Comparison of ENCODE assay signal across 13 cellular contexts in genomic region chr6:107264357-107264831, GRCh38.
DNase-seq lines count a peak whose midpoint lies in the region; ATAC-seq, FAIRE-seq and TF ChIP-seq lines count a peak whose summit lies in the region.
"Had no signal": no experiment of that assay in that cellular context is flagged by ENCODE, and none has a peak within 500 bp of the region (broad histone marks: within the 10 kb centered on the region; RNA-seq: fewer than 3 reads in every experiment).

No MANE protein-coding gene starts in this region.

- CTCF ChIA-PET in K562 (lab: Yijun Ruan, JAX; ENCODE audit: low intra/inter-chr PET ratio) = no interaction called here

- no peaks in the 10 kb centered on the region for H3K79me2 ChIP-seq in K562 (ENCODE audit: control insufficient read depth, insufficient read depth, low read length)

- H3K27me3 ChIP-seq in K562 (ENCODE audit: control insufficient read depth in 2 of 2, insufficient read depth in 2 of 2, low read length in 2 of 2) = no peaks in the 10 kb centered on the region
- no peaks in the 10 kb centered on the region for H3K27me3 ChIP-seq in adrenal gland
- H3K27me3 ChIP-seq: esophagus muscularis mucosa had no signal

- H3K27ac ChIP-seq in K562 (ENCODE audit: extremely low read depth, low read depth, low read length) (no peak overlapping the region), adrenal gland (no peak overlapping the region)
- H3K27ac ChIP-seq: esophagus muscularis mucosa, thoracic aorta had no signal

- H3K36me3 ChIP-seq in K562 (ENCODE audit: control insufficient read depth, insufficient read depth, low read length) (no peaks in the 10 kb centered on the region), adrenal gland (replicated peaks in 1 of 2) (no peaks in the 10 kb centered on the region)
- H3K36me3 ChIP-seq: esophagus muscularis mucosa, thoracic aorta had no signal

- H3K27me3 Mint-ChIP-seq in glutamatergic neuron (ENCODE audit: unreplicated experiment) = peaks cover 2% of the 10 kb centered on the region
- H3K27me3 Mint-ChIP-seq: activated naive CD8-positive, alpha-beta T cell had no signal

- no peak overlapping the region for H3K27ac Mint-ChIP-seq in glutamatergic neuron (ENCODE audit: unreplicated experiment)
- H3K27ac Mint-ChIP-seq: activated naive CD8-positive, alpha-beta T cell had no signal

- peak; percentile 10 for DNase-seq in GM04503 (ENCODE audit: low read depth)
- peak; percentile 91 for DNase-seq in NCI-H1417 treated with DMSO at 0.1 percent for 48 hours (lab: John Stamatoyannopoulos, UW)
- DNase-seq in K562 (ENCODE audit: extremely low read depth in 1 of 4, low spot score in 3 of 4) = no peak
- DNase-seq in lung microvascular endothelial cell (ENCODE audit: low read depth in 2 of 2) = peak; percentile 59 to 90
- no peak for DNase-seq in glutamatergic neuron
- no peak for DNase-seq in erythroblast (lab: John Stamatoyannopoulos, UW)
- no peak for DNase-seq in adrenal gland
- DNase-seq: stimulated activated CD4-positive, alpha-beta T cell treated with anti-CD3 and anti-CD28 coated beads, Interleukin-1b, Interleukin-23, amount 100 ng/mL, for 48 hours had no signal

- no peaks in the 10 kb centered on the region for H3K9me3 ChIP-seq in K562 (replicated peaks; ENCODE audit: control insufficient read depth, insufficient read depth, low read depth, low read length)
- no peaks in the 10 kb centered on the region for H3K9me3 ChIP-seq in adrenal gland (replicated peaks in 1 of 3)
- H3K9me3 ChIP-seq: esophagus muscularis mucosa, thoracic aorta had no signal

- POLR2A ChIA-PET in K562 (lab: Yijun Ruan, JAX) = interaction anchor here (0.5 to 1.1 kb wide), 2 partner anchors 10 to 603 kb away, joined by 3 to 5 read pairs; no protein-coding TSS in a partner anchor

- TF ChIP-seq CTCF in K562 (IDR thresholded peaks at IDR 0.05 in 2 of 3, conservative IDR thresholded peaks at IDR 0.05 in 1 of 3; ENCODE audit: insufficient read depth in 2 of 3, low read depth in 1 of 3, low read length in 3 of 3) = no peak
- no peak for TF ChIP-seq CTCF in glutamatergic neuron (IDR thresholded peaks at IDR 0.05; ENCODE audit: partially characterized antibody, unreplicated experiment)
- TF ChIP-seq CTCF in adrenal gland (IDR thresholded peaks at IDR 0.05) = no peak

- H3K9me1 ChIP-seq in K562 (ENCODE audit: control insufficient read depth, insufficient read depth, low read length) = no peaks in the 10 kb centered on the region

- no peak for FAIRE-seq in K562 (lab: Jason Lieb, UNC)
- FAIRE-seq: GM12878 had no signal

- BruUV-seq in K562 (replicated peaks; lab: Mats Ljungman, UMichigan) = no TSS peak

- H3K4me2 ChIP-seq in K562 (ENCODE audit: insufficient read depth, low read length) = no peak overlapping the region

- H3K4me3 ChIP-seq in K562 (no peak overlapping the region), adrenal gland (no peak overlapping the region)
- H3K4me3 ChIP-seq: esophagus muscularis mucosa, GM12878, thoracic aorta had no signal

- peaks cover 5% of the 10 kb centered on the region for H3K4me1 Mint-ChIP-seq in glutamatergic neuron (ENCODE audit: low read depth, unreplicated experiment)

- no peak overlapping the region for H3K4me3 Mint-ChIP-seq in glutamatergic neuron (ENCODE audit: unreplicated experiment)
- H3K4me3 Mint-ChIP-seq: activated naive CD8-positive, alpha-beta T cell had no signal

- intact Hi-C loops in K562 (cut with micrococcal nuclease) (no loop called here), adrenal gland (cut with DNase I) (no loop called here)

- TF ChIP-seq POLR2A in K562 (conservative IDR thresholded peaks at IDR 0.05) = no peak
- no peak for TF ChIP-seq POLR2A in erythroblast (IDR thresholded peaks at IDR 0.05; ENCODE audit: low read length)
- no peak for TF ChIP-seq POLR2A in adrenal gland (IDR thresholded peaks at IDR 0.05)

- TF ChIP-seq RAD21 in K562 (CRISPR knock-in tag; conservative IDR thresholded peaks at IDR 0.05 in 1 of 2, IDR thresholded peaks at IDR 0.05 in 1 of 2) = no peak

- H4K20me1 ChIP-seq in K562 (replicated peaks; ENCODE audit: control insufficient read depth, insufficient read depth, low read length) = no peaks in the 10 kb centered on the region

- 42% methylated on average over 3 of the region's 3 CpGs for WGBS in K562 (ENCODE audit: insufficient coverage, low coverage, missing lambda C conversion rate)
- WGBS in adrenal gland, 4 donors = 57 to 73% (median 64%) methylated on average over 3 of the region's 3 CpGs

- TF ChIP-seq EP300 in K562 (IDR thresholded peaks at IDR 0.05; ENCODE audit: low read length) = no peak

- H2AFZ ChIP-seq in K562 (ENCODE audit: low read depth, low read length) = no peak overlapping the region

- H3K9me3 Mint-ChIP-seq in glutamatergic neuron (ENCODE audit: unreplicated experiment) = no peaks in the 10 kb centered on the region

- in situ Hi-C loops in K562 (cut with MboI) = no loop called here

- ATAC-seq in K562 (no peak), GM18520 (IDR thresholded peaks at IDR 0.05; ENCODE audit: unreplicated experiment) (no peak)
- ATAC-seq: GM12878 had no signal

- H3K9ac ChIP-seq in K562 (ENCODE audit: insufficient read depth in 1 of 2, low read depth in 2 of 2, low read length in 2 of 2) = no peak overlapping the region

- no peaks in the 10 kb centered on the region for H3K4me1 ChIP-seq in K562 (replicated peaks in 1 of 2; ENCODE audit: control insufficient read depth in 2 of 2, insufficient read depth in 2 of 2, low read length in 2 of 2)
- no peaks in the 10 kb centered on the region for H3K4me1 ChIP-seq in adrenal gland (replicated peaks in 1 of 2)
- H3K4me1 ChIP-seq: esophagus muscularis mucosa had no signal

- no peaks in the 10 kb centered on the region for H3K36me3 Mint-ChIP-seq in glutamatergic neuron (ENCODE audit: unreplicated experiment)

TF ChIP-seq in K562, 482 proteins besides CTCF, POLR2A, EP300 and RAD21:
- TF ChIP-seq PBX2 (CRISPR knock-in tag; IDR thresholded peaks at IDR 0.05; ENCODE audit: low read depth) (no peak), PBX2 (tag; conservative IDR thresholded peaks at IDR 0.05; ENCODE audit: low read depth) (peak; percentile 36; the same call in 1 of the 2 replicates), ZC3H8 (IDR thresholded peaks at IDR 0.05) (no peak), ATF3 (IDR thresholded peaks at IDR 0.05) (peak; percentile 24; the same call in 1 of the 2 replicates), ATF3 (CRISPR knock-in tag; conservative IDR thresholded peaks at IDR 0.05) (no peak), FOSL1 (tag; conservative IDR thresholded peaks at IDR 0.05) (peak; percentile 33; the same call in 1 of the 2 replicates)

Comparison
In these comparisons a context has a peak if more than half of its experiments do, and no peak if none do; other contexts are left out.
1. DNase-seq: peak in GM04503 (single experiment), NCI-H1417 treated with DMSO at 0.1 percent for 48 hours (single experiment) and lung microvascular endothelial cell (2 of 2); none in K562 (0 of 4), glutamatergic neuron (single experiment), erythroblast (0 of 2) and adrenal gland (0 of 7).